In the genomic region with DNA sequence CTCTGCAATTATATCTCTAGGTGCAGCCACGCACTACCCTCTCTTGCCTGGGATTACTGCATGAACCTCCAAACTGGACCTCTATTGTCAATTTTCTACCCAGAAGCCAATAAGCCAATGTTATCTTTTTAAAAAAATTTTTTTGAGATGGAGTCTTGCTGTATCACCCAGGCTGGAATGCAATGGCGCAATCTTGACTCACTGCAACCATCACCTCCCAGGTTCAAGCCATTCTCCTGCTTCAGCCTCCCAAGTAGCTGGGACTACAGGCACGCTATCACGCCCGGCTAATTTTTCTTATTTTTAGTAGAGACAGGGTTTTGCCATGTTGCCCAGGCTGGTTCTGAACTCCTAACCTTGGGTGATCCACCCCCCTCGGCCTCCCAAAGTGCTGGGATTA, we compare ENCODE assay signal across 1 cellular context.
TF ChIP-seq lines count a peak whose summit lies in the region.

No MANE protein-coding gene starts in this region.

TF ChIP-seq in K562, 482 proteins besides CTCF, POLR2A, EP300 and RAD21:
- TF ChIP-seq CEBPB (tag; IDR thresholded peaks at IDR 0.05) (peak; percentile 74), IRF2 (CRISPR knock-in tag; IDR thresholded peaks at IDR 0.05) (no peak)
TF ChIP-seq in K562: peak in this region for 1.
